14 cellular contexts compared by ENCODE assay signal in the genomic region with DNA sequence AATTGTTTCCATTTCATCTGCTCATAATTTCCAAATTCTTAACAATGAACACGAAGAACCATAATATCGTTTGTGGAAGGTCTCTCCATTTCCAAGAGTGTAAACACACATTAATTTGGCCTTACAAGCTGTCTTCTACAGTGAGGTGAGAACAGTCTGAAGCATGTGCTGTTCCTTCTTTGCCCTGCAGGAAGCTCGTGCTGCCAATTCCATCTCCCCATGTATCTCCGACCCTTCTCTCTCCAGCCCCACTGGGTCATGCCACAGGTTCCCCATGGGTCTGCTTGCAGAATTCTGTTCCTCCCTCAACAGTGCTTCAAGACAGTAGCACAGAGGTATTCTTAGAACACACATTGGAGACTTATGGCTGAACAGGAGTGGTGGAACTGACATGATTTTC.
DNase-seq lines count a peak whose midpoint lies in the region; ATAC-seq, FAIRE-seq and TF ChIP-seq lines count a peak whose summit lies in the region.
"Had no signal": no experiment of that assay in that cellular context is flagged by ENCODE, and none has a peak within 500 bp of the region (broad histone marks: within the 10 kb centered on the region; RNA-seq: fewer than 3 reads in every experiment).

No MANE protein-coding gene starts in this region.

- no peak overlapping the region for H3K4ac ChIP-seq in H1 (replicated peaks; ENCODE audit: insufficient read length, low read depth, low read length)

- no peak overlapping the region for H4K5ac ChIP-seq in H1 (ENCODE audit: insufficient read length, low read depth, low read length)

- H2BK120ac ChIP-seq in H1 (replicated peaks; ENCODE audit: low read depth, low read length): no peak overlapping the region

- peaks cover 16% of the 10 kb centered on the region for H3K79me1 ChIP-seq in H1 (ENCODE audit: low read depth, low read length)

- H4K91ac ChIP-seq in H1 (replicated peaks; ENCODE audit: insufficient read length, low read length): no peak overlapping the region

- H3K4me1 Mint-ChIP-seq in T-cell: peaks cover 19 to 37% (median 26%) of the 10 kb centered on the region in 3 donors
- H3K4me1 Mint-ChIP-seq in stimulated activated effector memory CD8-positive, alpha-beta T cell treated with anti-CD3 and anti-CD28 coated beads, Interleukin-12 subunit alpha, Interleukin-12 subunit beta, amount 100 ng/mL, for 72 hours: peaks cover 68% of the 10 kb centered on the region

- no peak overlapping the region for H3K4me2 ChIP-seq in H1 (ENCODE audit: insufficient read depth in 1 of 2, low read depth in 2 of 2, low read length in 2 of 2)

- peak overlapping the region; percentile 16 to 66 for H3K27ac Mint-ChIP-seq in activated naive CD4-positive, alpha-beta T cell treated with anti-CD3 and anti-CD28 coated beads, Interleukin-2, amount 50 U/mL, for 72 hours
- H3K27ac Mint-ChIP-seq in T-cell: peak overlapping the region; percentile 50 to 86
- peak overlapping the region; percentile 81 for H3K27ac Mint-ChIP-seq in stimulated activated effector memory CD8-positive, alpha-beta T cell treated with anti-CD3 and anti-CD28 coated beads, Interleukin-12 subunit alpha, Interleukin-12 subunit beta, amount 100 ng/mL, for 72 hours

- no peak overlapping the region for H2AK5ac ChIP-seq in H1 (ENCODE audit: low read depth, low read length)

- TF ChIP-seq POLR2A in H1 (IDR thresholded peaks at IDR 0.05; ENCODE audit: control extremely low read depth in 1 of 2, low read depth in 2 of 2, low read length in 2 of 2): no peak

- peaks cover 0 to 81% of the 10 kb centered on the region in 2 experiments; a peak in 3 of 4 replicates for H3K79me2 ChIP-seq in H1 (ENCODE audit: control insufficient read depth in 1 of 2, insufficient read depth in 2 of 2, low read length in 2 of 2)

- TF ChIP-seq RAD21 in H1 (IDR thresholded peaks at IDR 0.05 in 1 of 2, conservative IDR thresholded peaks at IDR 0.05 in 1 of 2; ENCODE audit: low read depth in 2 of 2, low read length in 2 of 2): peak in 1 of 2 experiments; percentile 13; a peak in 2 of 4 replicates

- no peak overlapping the region for H3K4me3 ChIP-seq in H1 (ENCODE audit: extremely low read depth in 1 of 4, insufficient read depth in 2 of 4, low read depth in 3 of 4, low read length in 4 of 4)
- H3K4me3 ChIP-seq: mucosa of descending colon, thyroid gland had no signal

- DNase-seq in activated naive CD4-positive, alpha-beta T cell treated with anti-CD3 and anti-CD28 coated beads, Interleukin-2, amount 50 U/mL, for 72 hours (ENCODE audit: low spot score in 2 of 2): no peak
- no peak for DNase-seq in activated naive CD4-positive, alpha-beta T cell treated with Interleukin-2 at 50 U/mL for 16 hours
- no peak for DNase-seq in T-cell
- DNase-seq in H1 (ENCODE audit: low read depth in 1 of 2, low spot score in 2 of 2): no peak
- DNase-seq in stimulated activated effector memory CD8-positive, alpha-beta T cell treated with anti-CD3 and anti-CD28 coated beads, Interleukin-12 subunit alpha, Interleukin-12 subunit beta, amount 100 ng/mL, for 72 hours (ENCODE audit: low spot score in 2 of 2): no peak
- no peak for DNase-seq in GM13976 (ENCODE audit: low spot score)
- DNase-seq: Caco-2, GOT3, left ventricle myocardium superior, mucosa of descending colon, NCI-H526, thyroid gland had no signal

- H3K27ac ChIP-seq in H1 (ENCODE audit: low read depth, low read length): no peak overlapping the region
- H3K27ac ChIP-seq: thyroid gland had no signal

- TF ChIP-seq CTCF in H1 (IDR thresholded peaks at IDR 0.05; ENCODE audit: control extremely low read depth in 1 of 3, insufficient read depth in 1 of 3, low read depth in 1 of 3, low read length in 3 of 3): peak in 2 of 3 experiments; percentile 14 to 38; a peak in 2 of 4 replicates
- no peak for TF ChIP-seq CTCF in GM13976 (IDR thresholded peaks at IDR 0.05; ENCODE audit: borderline replicate concordance, control extremely low read depth, extremely low read depth, insufficient read depth, missing control alignments)

- H3K9me3 Mint-ChIP-seq in activated naive CD4-positive, alpha-beta T cell treated with anti-CD3 and anti-CD28 coated beads, Interleukin-2, amount 50 U/mL, for 72 hours: no peaks in the 10 kb centered on the region
- no peaks in the 10 kb centered on the region for H3K9me3 Mint-ChIP-seq in T-cell
- H3K9me3 Mint-ChIP-seq in stimulated activated effector memory CD8-positive, alpha-beta T cell treated with anti-CD3 and anti-CD28 coated beads, Interleukin-12 subunit alpha, Interleukin-12 subunit beta, amount 100 ng/mL, for 72 hours: no peaks in the 10 kb centered on the region

- H3K56ac ChIP-seq in H1 (replicated peaks; ENCODE audit: insufficient read length, low read depth, low read length): no peak overlapping the region

- no peaks in the 10 kb centered on the region for H3K27me3 Mint-ChIP-seq in T-cell

- H3K36me3 Mint-ChIP-seq in activated naive CD4-positive, alpha-beta T cell treated with anti-CD3 and anti-CD28 coated beads, Interleukin-2, amount 50 U/mL, for 72 hours: peaks cover 39 to 64% of the 10 kb centered on the region in 2 donors
- peaks cover 30% of the 10 kb centered on the region for H3K36me3 Mint-ChIP-seq in T-cell
- H3K36me3 Mint-ChIP-seq in stimulated activated effector memory CD8-positive, alpha-beta T cell treated with anti-CD3 and anti-CD28 coated beads, Interleukin-12 subunit alpha, Interleukin-12 subunit beta, amount 100 ng/mL, for 72 hours: peaks cover 100% of the 10 kb centered on the region

- peaks cover 0 to 9% (median 6%) of the 10 kb centered on the region in 4 experiments; a peak in 5 of 7 replicates for H3K4me1 ChIP-seq in H1 (replicated peaks in 1 of 4; ENCODE audit: control insufficient read depth in 3 of 4, insufficient read depth in 4 of 4, low read length in 3 of 4)

- H3K14ac ChIP-seq in H1 (ENCODE audit: insufficient read length): no peak overlapping the region

- CTCF ChIA-PET in T-cell (lab: Charles Lee) (interaction anchor here in 1 of 2 donors (0.6 kb wide), 1 partner anchor 243 kb away, joined by 3 read pairs; no protein-coding TSS in a partner anchor), H1 (lab: Charles Lee; ENCODE audit: partially characterized antibody) (interaction anchor here (0.6 to 3.0 kb wide), 14 partner anchors 9 to 165 kb away, joined by 3 to 8 read pairs (median 4); no protein-coding TSS in a partner anchor)

- in situ Hi-C loops in GM13976 (cut with MboI; ENCODE audit: low sequenced_read_pairs, unreplicated experiment): no loop called here

- H3K23me2 ChIP-seq in H1 (ENCODE audit: low read depth, low read length): no peaks in the 10 kb centered on the region

- H3K4me3 Mint-ChIP-seq in T-cell: peak overlapping the region in 1 of 3 donors; percentile 36
- H3K4me3 Mint-ChIP-seq in stimulated activated effector memory CD8-positive, alpha-beta T cell treated with anti-CD3 and anti-CD28 coated beads, Interleukin-12 subunit alpha, Interleukin-12 subunit beta, amount 100 ng/mL, for 72 hours: no peak overlapping the region

- H3K27me3 ChIP-seq in H1 (replicated peaks in 1 of 4; ENCODE audit: control insufficient read depth in 3 of 4, extremely low read depth in 1 of 4, insufficient read depth in 3 of 4, low read length in 3 of 4): no peaks in the 10 kb centered on the region
- H3K27me3 ChIP-seq: thyroid gland had no signal

- H2BK15ac ChIP-seq in H1 (ENCODE audit: low read length): no peak overlapping the region

- peaks cover 7 to 9% of the 10 kb centered on the region in 2 experiments for H4K20me1 ChIP-seq in H1 (replicated peaks in 1 of 2; ENCODE audit: control insufficient read depth in 1 of 2, insufficient read depth in 2 of 2, low read length in 2 of 2)

- H2AFZ ChIP-seq in H1 (ENCODE audit: low read length): no peak overlapping the region

- no peak for TF ChIP-seq EP300 in H1 (IDR thresholded peaks at IDR 0.05; ENCODE audit: borderline replicate concordance in 1 of 2, low read depth in 2 of 2, low read length in 2 of 2)

- H4K8ac ChIP-seq in H1 (ENCODE audit: extremely low read depth, insufficient read depth, low read length): no peak overlapping the region

- H3K9ac ChIP-seq in H1 (replicated peaks in 1 of 4; ENCODE audit: extremely low read depth in 1 of 4, low read depth in 3 of 4, low read length in 3 of 4): no peak overlapping the region

- WGBS in H1 (ENCODE audit: extremely low coverage in 1 of 2, insufficient coverage in 1 of 2, insufficient read length in 1 of 2, insufficient replicate concordance in 2 of 2, low coverage in 1 of 2, low lambda C conversion rate in 2 of 2, missing lambda C conversion rate in 1 of 2), 2 experiments: 84% methylated on average over 4 of the region's 4 CpGs; no CpG with 5 or more reads in 1 of the 2 experiments

- H3K18ac ChIP-seq in H1 (ENCODE audit: extremely low read depth, low read length): no peak overlapping the region

- no peak overlapping the region for H2BK12ac ChIP-seq in H1 (ENCODE audit: low read depth, low read length)

- peak in 1 of 2 donors; percentile 23 for ATAC-seq in activated naive CD4-positive, alpha-beta T cell treated with anti-CD3 and anti-CD28 coated beads, Interleukin-2, amount 50 U/mL, for 72 hours
- no peak for ATAC-seq in T-cell (replicated peaks in 1 of 4)
- ATAC-seq in stimulated activated effector memory CD8-positive, alpha-beta T cell treated with anti-CD3 and anti-CD28 coated beads, Interleukin-12 subunit alpha, Interleukin-12 subunit beta, amount 100 ng/mL, for 72 hours: no peak
- no peak for ATAC-seq in HG03025 (IDR thresholded peaks at IDR 0.05; ENCODE audit: low FRiP score, unreplicated experiment)
- ATAC-seq: left ventricle myocardium superior had no signal

- FAIRE-seq in H1 (lab: Jason Lieb, UNC): no peak
- FAIRE-seq: GM18507 had no signal

- no peak overlapping the region for H3K23ac ChIP-seq in H1 (ENCODE audit: insufficient read length)

- no peaks in the 10 kb centered on the region for H3K9me3 ChIP-seq in H1 (ENCODE audit: insufficient read depth in 2 of 2, low read depth in 1 of 2, low read length in 1 of 2)
- H3K9me3 ChIP-seq: Caco-2, mucosa of descending colon, thyroid gland had no signal

- POLR2A ChIA-PET in T-cell (lab: Charles Lee) (no interaction called here), H1 (lab: Charles Lee; ENCODE audit: partially characterized antibody) (interaction anchor here (1.6 kb wide), 1 partner anchor 11 kb away, joined by 3 read pairs; no protein-coding TSS in a partner anchor)

- no peak overlapping the region for H2BK5ac ChIP-seq in H1 (ENCODE audit: low read depth, low read length)

- no peak overlapping the region for H2BK20ac ChIP-seq in H1 (ENCODE audit: low read length)

- H3K36me3 ChIP-seq in H1 (ENCODE audit: control insufficient read depth in 2 of 4, insufficient read depth in 4 of 4, low read length in 3 of 4): peaks cover 0 to 13% (median 9%) of the 10 kb centered on the region in 4 experiments; a peak in 4 of 8 replicates

TF ChIP-seq in H1, 55 proteins besides CTCF, POLR2A, EP300 and RAD21 (continues in another document):
- TF ChIP-seq POU5F1 (IDR thresholded peaks at IDR 0.05; ENCODE audit: low read depth, low read length) (no peak), YY1 (IDR thresholded peaks at IDR 0.05; ENCODE audit: low read depth, low read length) (no peak), SRF (IDR thresholded peaks at IDR 0.05; ENCODE audit: low read depth, low read length) (no peak), ZNF274 (IDR thresholded peaks at IDR 0.05; ENCODE audit: borderline replicate concordance, extremely low read depth, low read length) (no peak), ASH2L (IDR thresholded peaks at IDR 0.05; ENCODE audit: low read length) (no peak)
